Comparison of ENCODE assay signal across 1 cellular context in genomic region chr4:87356832-87357526, GRCh38.
TF ChIP-seq lines count a peak whose summit lies in the region.

No MANE protein-coding gene starts in this region.

TF ChIP-seq in WTC11, 78 proteins besides CTCF, POLR2A, EP300 and RAD21 (continued from another document):
- TF ChIP-seq NR1H2 (CRISPR knock-in tag; IDR thresholded peaks at IDR 0.05) (no peak), NFYB (CRISPR knock-in tag; conservative IDR thresholded peaks at IDR 0.05; ENCODE audit: low read depth) (no peak), E2F4 (CRISPR knock-in tag; IDR thresholded peaks at IDR 0.05; ENCODE audit: borderline replicate concordance, low read depth) (no peak)
